Comparison of ENCODE assay signal across 30 cellular contexts in the genomic region with DNA sequence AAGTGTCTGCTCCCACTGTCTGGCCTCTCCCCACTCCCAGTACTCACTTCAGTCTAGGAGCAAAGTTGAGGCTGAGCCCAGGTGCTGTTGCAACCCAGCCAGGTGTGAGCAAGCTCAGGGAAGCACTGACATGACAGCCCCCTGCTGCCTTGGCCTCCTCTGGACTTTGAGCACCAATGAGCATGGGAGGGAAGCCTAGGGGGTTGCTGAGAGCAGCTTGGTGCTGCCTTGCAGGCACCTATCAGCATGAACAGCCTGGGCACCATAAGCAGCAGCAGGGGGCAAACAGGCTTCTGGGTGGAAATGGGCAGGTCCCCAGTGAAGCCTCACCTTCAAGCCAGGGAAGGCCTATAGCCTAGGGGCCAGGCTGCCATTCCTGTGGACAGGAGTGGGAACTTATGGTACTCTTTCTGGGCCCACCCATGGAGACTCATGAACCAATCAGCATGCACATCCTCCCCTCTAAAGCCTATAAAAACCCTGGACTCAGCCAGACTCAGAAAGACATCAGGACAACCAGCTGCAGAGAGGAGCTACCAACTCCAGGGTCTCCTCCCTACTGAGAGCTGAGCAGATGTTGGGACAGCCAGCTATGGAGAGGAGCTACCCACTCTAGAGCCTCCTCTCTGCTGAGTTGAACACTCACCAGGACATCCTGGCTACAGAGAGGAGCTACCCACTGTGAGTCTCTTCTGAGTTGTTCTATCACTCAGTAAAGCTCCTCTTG.
"Had no signal": no experiment of that assay in that cellular context is flagged by ENCODE, and none has a peak within 500 bp of the region (broad histone marks: within the 10 kb centered on the region; RNA-seq: fewer than 3 reads in every experiment).

No MANE protein-coding gene starts in this region.

- H3K9me3 ChIP-seq: body of pancreas, esophagus muscularis mucosa, gastrocnemius medialis, heart left ventricle had no signal

- H3K27me3 ChIP-seq: body of pancreas, cardiac muscle cell, esophagus muscularis mucosa, gastrocnemius medialis, heart left ventricle had no signal

- H3K27ac ChIP-seq: body of pancreas, cardiac muscle cell, esophagus muscularis mucosa, foreskin keratinocyte, gastrocnemius medialis, heart left ventricle had no signal

- H3K9me3 Mint-ChIP-seq: activated CD8-positive, alpha-beta T cell treated with anti-CD3 and anti-CD28 coated beads for 36 hours; activated T-cell treated with anti-CD3 and anti-CD28 coated beads, Interleukin-2, amount 50 U/mL, for 4 hours; activated T-helper 17 cell treated with anti-CD3 and anti-CD28 coated beads, Interleukin-2, amount 50 U/mL, for 72 hours had no signal

- H3K36me3 ChIP-seq: cardiac muscle cell, esophagus muscularis mucosa, gastrocnemius medialis, heart left ventricle had no signal

- H3K4me1 ChIP-seq: body of pancreas, foreskin keratinocyte had no signal

- H3K4me3 Mint-ChIP-seq: activated CD4-positive, alpha-beta T cell treated with anti-CD3 and anti-CD28 coated beads for 36 hours; activated CD8-positive, alpha-beta T cell treated with anti-CD3 and anti-CD28 coated beads for 36 hours; activated naive CD8-positive, alpha-beta T cell; activated T-cell treated with anti-CD3 and anti-CD28 coated beads, Interleukin-2, amount 50 U/mL, for 4 hours; activated T-helper 17 cell treated with anti-CD3 and anti-CD28 coated beads, Interleukin-2, amount 50 U/mL, for 72 hours; effector memory CD8-positive, alpha-beta T cell had no signal

- H3K36me3 Mint-ChIP-seq: activated naive CD8-positive, alpha-beta T cell had no signal

- H3K27ac Mint-ChIP-seq: activated CD4-positive, alpha-beta T cell treated with anti-CD3 and anti-CD28 coated beads for 36 hours; activated CD8-positive, alpha-beta T cell treated with anti-CD3 and anti-CD28 coated beads for 36 hours; activated naive CD8-positive, alpha-beta T cell; activated T-helper 17 cell treated with anti-CD3 and anti-CD28 coated beads, Interleukin-2, amount 50 U/mL, for 72 hours; effector memory CD8-positive, alpha-beta T cell had no signal

- DNase-seq: activated CD4-positive, alpha-beta T cell treated with anti-CD3 and anti-CD28 coated beads for 36 hours; activated CD4-positive, alpha-beta T cell treated with anti-CD3 and anti-CD28 coated beads, Interleukin-2, amount 50 U/mL, for 1 hour; activated CD4-positive, alpha-beta T cell treated with anti-CD3 and anti-CD28 coated beads, Interleukin-2, amount 50 U/mL, for 48 hours; activated CD4-positive, CD25-positive, alpha-beta regulatory T cell; activated CD4-positive, CD25-positive, alpha-beta regulatory T cell treated with anti-CD3 and anti-CD28 coated beads, Interleukin-2, amount 50 U/mL, for 72 hours; activated CD8-positive, alpha-beta memory T cell treated with anti-CD3 and anti-CD28 coated beads for 24 hours; activated CD8-positive, alpha-beta T cell treated with anti-CD3 and anti-CD28 coated beads for 36 hours; activated effector memory CD4-positive, alpha-beta T cell treated with Interleukin-2 at 50 U/mL for 16 hours; activated gamma-delta T cell treated with Interleukin-2 at 50 U/mL for 16 hours; activated naive CD4-positive, alpha-beta T cell treated with anti-CD3 and anti-CD28 coated beads, Interleukin-2, amount 50 U/mL, for 16 hours; activated naive CD4-positive, alpha-beta T cell treated with Interleukin-2 at 50 U/mL for 16 hours; activated T-cell treated with anti-CD3 and anti-CD28 coated beads, Interleukin-2, amount 50 U/mL, for 4 hours; amniotic stem cell; anterior cingulate cortex; central memory CD4-positive, alpha-beta T cell; cortex of kidney; dermis blood vessel endothelial cell; effector CD4-positive, alpha-beta T cell; effector memory CD8-positive, alpha-beta T cell; erythroblast; foreskin keratinocyte; gastrocnemius medialis; glutamatergic neuron; T-helper 2 cell had no signal

- ATAC-seq: activated CD4-positive, alpha-beta T cell treated with anti-CD3 and anti-CD28 coated beads for 36 hours; activated CD8-positive, alpha-beta T cell treated with anti-CD3 and anti-CD28 coated beads for 36 hours; activated T-cell treated with anti-CD3 and anti-CD28 coated beads, Interleukin-2, amount 50 U/mL, for 4 hours; activated T-helper 17 cell treated with anti-CD3 and anti-CD28 coated beads, Interleukin-2, amount 50 U/mL, for 72 hours; body of pancreas; effector memory CD8-positive, alpha-beta T cell; foreskin keratinocyte; gastrocnemius medialis had no signal

- H3K4me1 Mint-ChIP-seq: activated CD4-positive, alpha-beta T cell treated with anti-CD3 and anti-CD28 coated beads for 36 hours; activated T-helper 17 cell treated with anti-CD3 and anti-CD28 coated beads, Interleukin-2, amount 50 U/mL, for 72 hours had no signal

- H3K4me3 ChIP-seq: body of pancreas, cardiac muscle cell, esophagus muscularis mucosa, gastrocnemius medialis, heart left ventricle had no signal

- H3K27me3 Mint-ChIP-seq: activated CD4-positive, alpha-beta T cell treated with anti-CD3 and anti-CD28 coated beads for 36 hours; activated naive CD8-positive, alpha-beta T cell; activated T-helper 17 cell treated with anti-CD3 and anti-CD28 coated beads, Interleukin-2, amount 50 U/mL, for 72 hours; effector memory CD8-positive, alpha-beta T cell had no signal
